In the genomic region with DNA sequence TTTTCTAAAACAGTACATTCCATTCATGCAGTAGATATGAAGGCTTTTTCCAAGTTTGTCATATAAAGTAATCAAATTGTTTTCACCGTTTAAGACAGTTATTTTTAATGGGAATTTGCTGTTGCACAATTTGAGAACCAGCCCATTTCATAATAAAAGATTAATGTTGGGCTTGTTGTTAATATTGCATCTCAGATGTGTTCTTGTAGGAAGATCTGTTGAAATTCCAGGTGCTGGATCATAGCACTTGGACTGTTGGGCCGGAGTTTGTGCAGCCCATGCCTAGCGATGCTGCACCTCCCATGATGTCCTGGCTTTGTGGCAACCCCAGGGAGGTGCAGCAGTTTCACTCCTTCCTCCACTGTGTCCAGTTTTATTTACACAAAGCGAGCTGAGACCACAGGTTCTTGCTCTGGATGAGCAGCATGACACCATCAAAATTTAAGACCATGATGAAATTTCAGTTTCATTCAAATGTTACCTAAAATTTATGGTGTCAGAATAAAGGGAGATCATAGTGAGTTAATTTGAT, we compare ENCODE assay signal across 29 cellular contexts. TPM values are rescaled to one million over a fixed set of nuclear protein-coding genes. Genes with fewer than 3 reads are reported as not detected.
A peak's percentile ranks its signal among the peaks of the same experiment; 100 is the strongest.
DNase-seq lines count a peak whose midpoint lies in the region; ATAC-seq, FAIRE-seq and TF ChIP-seq lines count a peak whose summit lies in the region.
"Had no signal": no experiment of that assay in that cellular context is flagged by ENCODE, and none has a peak within 500 bp of the region (broad histone marks: within the 10 kb centered on the region; RNA-seq: fewer than 3 reads in every experiment).

No MANE protein-coding gene starts in this region.

- H3K27me3 Mint-ChIP-seq in activated CD4-positive, alpha-beta T cell treated with anti-CD3 and anti-CD28 coated beads for 36 hours, result no peaks in the 10 kb centered on the region
- H3K27me3 Mint-ChIP-seq in naive B cell, result no peaks in the 10 kb centered on the region
- H3K27me3 Mint-ChIP-seq in effector memory CD8-positive, alpha-beta T cell, result no peaks in the 10 kb centered on the region
- H3K27me3 Mint-ChIP-seq: stimulated activated memory B cell treated with anti-CD40 and anti-IgM and Interleukin-4, amounts not matched to agents 10 μg/mL and 1 μg/mL and 100 μg/mL, for 72 hours had no signal

- H3K9me1 ChIP-seq in K562 (ENCODE audit: control insufficient read depth, insufficient read depth, low read length), result no peaks in the 10 kb centered on the region

- no peak overlapping the region for H3K9ac ChIP-seq in K562 (ENCODE audit: insufficient read depth in 1 of 2, low read depth in 2 of 2, low read length in 2 of 2)
- H3K9ac ChIP-seq: BLaER1 treated with 17β-estradiol and CSF1 and Interleukin-3, amounts not matched to agents 10 nM and 100 nM had no signal

- no peak overlapping the region for H2AFZ ChIP-seq in K562 (ENCODE audit: low read depth, low read length)

- H3K36me3 ChIP-seq in K562 (ENCODE audit: control insufficient read depth, insufficient read depth, low read length), result peaks cover 90% of the 10 kb centered on the region

- ATAC-seq in activated CD4-positive, alpha-beta T cell treated with anti-CD3 and anti-CD28 coated beads for 36 hours, result no peak
- ATAC-seq in K562 (peak; percentile 12; the same call in 1 of the 3 replicates), naive B cell (ENCODE audit: low read depth in 2 of 2) (no peak), HG03159 (IDR thresholded peaks at IDR 0.05; ENCODE audit: unreplicated experiment) (no peak)
- no peak for ATAC-seq in effector memory CD8-positive, alpha-beta T cell (replicated peaks)
- ATAC-seq: body of pancreas; GM12878; pancreas; stimulated activated memory B cell treated with anti-CD40 and anti-IgM and Interleukin-4, amounts not matched to agents 10 μg/mL and 1 μg/mL and 100 μg/mL, for 72 hours had no signal

- H3K27ac Mint-ChIP-seq in activated CD4-positive, alpha-beta T cell treated with anti-CD3 and anti-CD28 coated beads for 36 hours, result peak overlapping the region; percentile 68
- peak overlapping the region in 4 of 6 donors; percentile 28 to 67 (median 42) for H3K27ac Mint-ChIP-seq in naive B cell
- no peak overlapping the region for H3K27ac Mint-ChIP-seq in effector memory CD8-positive, alpha-beta T cell
- H3K27ac Mint-ChIP-seq: immature natural killer cell; stimulated activated memory B cell treated with anti-CD40 and anti-IgM and Interleukin-4, amounts not matched to agents 10 μg/mL and 1 μg/mL and 100 μg/mL, for 72 hours had no signal

- H3K27ac ChIP-seq in K562 (ENCODE audit: extremely low read depth, low read depth, low read length), result no peak overlapping the region
- H3K27ac ChIP-seq: 22Rv1; adrenal gland; BLaER1 treated with 17β-estradiol and CSF1 and Interleukin-3, amounts not matched to agents 10 nM and 100 nM; suprapubic skin; upper lobe of left lung had no signal

- H3K4me1 ChIP-seq in K562 (replicated peaks in 1 of 2; ENCODE audit: control insufficient read depth in 2 of 2, insufficient read depth in 2 of 2, low read length in 2 of 2), result no peaks in the 10 kb centered on the region
- H3K4me1 ChIP-seq: adrenal gland; BLaER1 treated with 17β-estradiol and CSF1 and Interleukin-3, amounts not matched to agents 10 nM and 100 nM; pancreas; suprapubic skin had no signal

- no peak for TF ChIP-seq CTCF in K562 (IDR thresholded peaks at IDR 0.05 in 2 of 3, conservative IDR thresholded peaks at IDR 0.05 in 1 of 3; ENCODE audit: insufficient read depth in 2 of 3, low read depth in 1 of 3, low read length in 3 of 3)

- no peak for DNase-seq in activated CD4-positive, alpha-beta T cell treated with anti-CD3 and anti-CD28 coated beads for 36 hours
- DNase-seq in activated CD4-positive, alpha-beta T cell treated with anti-CD3 and anti-CD28 coated beads for 48 hours, result no peak
- no peak for DNase-seq in K562 (ENCODE audit: extremely low read depth in 1 of 4, low spot score in 3 of 4)
- DNase-seq in naive B cell, result no peak
- no peak for DNase-seq in effector memory CD8-positive, alpha-beta T cell
- DNase-seq: activated CD4-positive, alpha-beta T cell treated with anti-CD3 and anti-CD28 coated beads for 4 hours; activated gamma-delta T cell treated with Interleukin-2 at 50 U/mL for 16 hours; body of pancreas; DMS153; immature natural killer cell; KBM-7; NCI-H1092; NCI-H1694 treated with DMSO at 0.1 percent for 48 hours; NCI-H82; pancreas; SIG-M5; upper lobe of left lung had no signal

- H3K4me3 Mint-ChIP-seq in activated CD4-positive, alpha-beta T cell treated with anti-CD3 and anti-CD28 coated beads for 36 hours, result no peak overlapping the region
- no peak overlapping the region for H3K4me3 Mint-ChIP-seq in naive B cell
- H3K4me3 Mint-ChIP-seq in effector memory CD8-positive, alpha-beta T cell, result no peak overlapping the region
- H3K4me3 Mint-ChIP-seq: immature natural killer cell; neural crest cell; stimulated activated memory B cell treated with anti-CD40 and anti-IgM and Interleukin-4, amounts not matched to agents 10 μg/mL and 1 μg/mL and 100 μg/mL, for 72 hours had no signal

- peaks cover 26% of the 10 kb centered on the region for H3K36me3 Mint-ChIP-seq in activated CD4-positive, alpha-beta T cell treated with anti-CD3 and anti-CD28 coated beads for 36 hours (ENCODE audit: low read depth)
- H3K36me3 Mint-ChIP-seq in naive B cell, result peaks cover 13 to 25% of the 10 kb centered on the region in 2 donors
- H3K36me3 Mint-ChIP-seq in effector memory CD8-positive, alpha-beta T cell (ENCODE audit: insufficient read depth), result peaks cover 89% of the 10 kb centered on the region

- H3K9me3 Mint-ChIP-seq in activated CD4-positive, alpha-beta T cell treated with anti-CD3 and anti-CD28 coated beads for 36 hours (ENCODE audit: low read depth), result no peaks in the 10 kb centered on the region
- H3K9me3 Mint-ChIP-seq in naive B cell, result no peaks in the 10 kb centered on the region
- H3K9me3 Mint-ChIP-seq in effector memory CD8-positive, alpha-beta T cell, result no peaks in the 10 kb centered on the region
- H3K9me3 Mint-ChIP-seq: immature natural killer cell; neural crest cell; stimulated activated memory B cell treated with anti-CD40 and anti-IgM and Interleukin-4, amounts not matched to agents 10 μg/mL and 1 μg/mL and 100 μg/mL, for 72 hours had no signal

- no peak for TF ChIP-seq EP300 in K562 (IDR thresholded peaks at IDR 0.05; ENCODE audit: low read length)

- intact Hi-C loops in activated CD4-positive, alpha-beta T cell treated with anti-CD3 and anti-CD28 coated beads for 36 hours (cut with DNase I, micrococcal nuclease), result no loop called here
- intact Hi-C loops in K562 (cut with micrococcal nuclease), result no loop called here

- no peaks in the 10 kb centered on the region for H3K4me1 Mint-ChIP-seq in activated CD4-positive, alpha-beta T cell treated with anti-CD3 and anti-CD28 coated beads for 36 hours
- no peaks in the 10 kb centered on the region for H3K4me1 Mint-ChIP-seq in naive B cell
- no peaks in the 10 kb centered on the region for H3K4me1 Mint-ChIP-seq in effector memory CD8-positive, alpha-beta T cell (ENCODE audit: low read depth in 2 of 2)
- H3K4me1 Mint-ChIP-seq: immature natural killer cell; stimulated activated memory B cell treated with anti-CD40 and anti-IgM and Interleukin-4, amounts not matched to agents 10 μg/mL and 1 μg/mL and 100 μg/mL, for 72 hours had no signal

- no peaks in the 10 kb centered on the region for H3K27me3 ChIP-seq in K562 (ENCODE audit: control insufficient read depth in 2 of 2, insufficient read depth in 2 of 2, low read length in 2 of 2)
- H3K27me3 ChIP-seq: adrenal gland; BLaER1 treated with 17β-estradiol and CSF1 and Interleukin-3, amounts not matched to agents 10 nM and 100 nM; body of pancreas; pancreas; suprapubic skin; upper lobe of left lung had no signal

- POLR2A ChIA-PET in activated CD4-positive, alpha-beta T cell treated with anti-CD3 and anti-CD28 coated beads for 36 hours (lab: Charles Lee), result no interaction called here
- POLR2A ChIA-PET in K562 (lab: Yijun Ruan, JAX), result interaction anchor here (0.6 to 1.8 kb wide), 5 partner anchors 10 to 83 kb away, joined by 3 to 5 read pairs (median 4); no protein-coding TSS in a partner anchor

- no peaks in the 10 kb centered on the region for H3K9me3 ChIP-seq in K562 (replicated peaks; ENCODE audit: control insufficient read depth, insufficient read depth, low read depth, low read length)
- H3K9me3 ChIP-seq: adrenal gland; BLaER1 treated with 17β-estradiol and CSF1 and Interleukin-3, amounts not matched to agents 10 nM and 100 nM; body of pancreas; pancreas; suprapubic skin; upper lobe of left lung had no signal

- H3K4me2 ChIP-seq in K562 (ENCODE audit: insufficient read depth, low read length), result no peak overlapping the region
- H3K4me2 ChIP-seq: BLaER1 treated with 17β-estradiol and CSF1 and Interleukin-3, amounts not matched to agents 10 nM and 100 nM had no signal

- H3K4me3 ChIP-seq in K562, result no peak overlapping the region
- H3K4me3 ChIP-seq: adrenal gland; BLaER1 treated with 17β-estradiol and CSF1 and Interleukin-3, amounts not matched to agents 10 nM and 100 nM; body of pancreas; GM12878; pancreas; suprapubic skin; upper lobe of left lung had no signal

- no peak for TF ChIP-seq POLR2A in K562 (conservative IDR thresholded peaks at IDR 0.05)

- in situ Hi-C loops in K562 (cut with MboI), result no loop called here

- TF ChIP-seq RAD21 in K562 (CRISPR knock-in tag; conservative IDR thresholded peaks at IDR 0.05 in 1 of 2, IDR thresholded peaks at IDR 0.05 in 1 of 2), result no peak

- no peak for FAIRE-seq in K562 (lab: Jason Lieb, UNC)
- FAIRE-seq: GM12878, HTR-8/SVneo, pancreas had no signal

- H4K20me1 ChIP-seq in K562 (replicated peaks; ENCODE audit: control insufficient read depth, insufficient read depth, low read length), result 0 out of 2 replicates have a peak, but pooled peaks cover 4% of the 10 kb centered on the region

- CTCF ChIA-PET in activated CD4-positive, alpha-beta T cell treated with anti-CD3 and anti-CD28 coated beads for 36 hours (lab: Charles Lee), result no interaction called here
- CTCF ChIA-PET in K562 (lab: Yijun Ruan, JAX; ENCODE audit: low intra/inter-chr PET ratio), result no interaction called here

- TSS peak; percentile 18 for BruUV-seq in K562 (replicated peaks; lab: Mats Ljungman, UMichigan)

- 77% methylated on average over 4 of the region's 4 CpGs for WGBS in K562 (ENCODE audit: insufficient coverage, low coverage, missing lambda C conversion rate)

- no peaks in the 10 kb centered on the region for H3K79me2 ChIP-seq in K562 (ENCODE audit: control insufficient read depth, insufficient read depth, low read length)

RNA-seq across cellular contexts. Expression of a gene that starts 12.2 kb away (rescaled TPM):
- 10 to 100 TPM; 23.0 to 23.8 TPM for total RNA-seq in activated CD4-positive, alpha-beta T cell treated with anti-CD3 and anti-CD28 coated beads for 36 hours
- total RNA-seq in K562 (2011; cell fraction: chromatin; rRNA removed; ENCODE audit: low replicate concordance), result 170 and 347 TPM in 2 replicates
- total RNA-seq in K562 (2011; cell fraction: nucleolus; rRNA removed), result 220 and 236 TPM in 2 replicates
- 186 and 187 TPM in 2 replicates for total RNA-seq in K562 (2011; cell fraction: nucleoplasm; rRNA removed)
- total RNA-seq in K562 (2014; rRNA removed), result 67.6 and 83.5 TPM in 2 replicates
- 39.7 and 46.8 TPM in 2 replicates for total RNA-seq in K562 (2014; rRNA removed; fragmentation: Illumina TruSeq; extraction: Trizol)
- 65.3 and 67.6 TPM in 2 replicates for total RNA-seq in K562 (2015; rRNA removed; fragmentation: Illumina TruSeq; extraction: Trizol)
- 80.7 and 81.2 TPM in 2 replicates for total RNA-seq in K562 (2021)
- 87.9 and 116 TPM in 2 replicates for polyA plus RNA-seq in K562 (2011; rRNA removed)
- polyA plus RNA-seq in K562 (2011; cell fraction: cytosol; rRNA removed), result 88.5 and 108 TPM in 2 replicates
- polyA plus RNA-seq in K562 (2011; cell fraction: nucleus; rRNA removed), result 454 and 537 TPM in 2 replicates
- polyA plus RNA-seq in K562 (2012), result 72.8 and 104 TPM in 2 replicates
- 71.3 and 81.3 TPM in 2 replicates for polyA plus RNA-seq in K562 (2014; fragmentation: Illumina TruSeq; extraction: Trizol)
- polyA plus RNA-seq in K562 (2014; fragmentation: Nextera tagmentation; extraction: Ambion mirVana), result 10 to 100 TPM in 1 of 2 experiments, 1 to 10 TPM in 1; 8.4 to 14.0 TPM
- 75.3 and 82.3 TPM in 2 replicates for polyA plus RNA-seq in K562 (2014; rRNA removed)
- polyA minus RNA-seq in K562 (2011; rRNA and poly(A)+ RNA removed), result 48.5 and 49.2 TPM in 2 replicates
- 42.4 and 49.5 TPM in 2 replicates for polyA minus RNA-seq in K562 (2011; cell fraction: cytosol; rRNA and poly(A)+ RNA removed)
- polyA minus RNA-seq in K562 (2011; cell fraction: nucleus; rRNA and poly(A)+ RNA removed), result 120 and 149 TPM in 2 replicates
- 10 to 100 TPM; 19.7 to 36.7 (median 27.2) TPM for polyA plus RNA-seq in naive B cell (ENCODE audit: low read depth in 6 of 6)

RNA-seq across cellular contexts. Expression of a gene that starts 12.3 kb away (rescaled TPM):
- total RNA-seq in activated CD4-positive, alpha-beta T cell treated with anti-CD3 and anti-CD28 coated beads for 36 hours, result 1 to 10 TPM; 1.8 to 2.3 TPM
- 7.6 and 12.4 TPM in 2 replicates for total RNA-seq in K562 (2011; cell fraction: chromatin; rRNA removed; ENCODE audit: low replicate concordance)
- 5.8 and 6.7 TPM in 2 replicates for total RNA-seq in K562 (2011; cell fraction: nucleolus; rRNA removed)
- total RNA-seq in K562 (2011; cell fraction: nucleoplasm; rRNA removed), result 5.1 and 8.2 TPM in 2 replicates
- 0.36 and 0.37 TPM in 2 replicates for total RNA-seq in K562 (2014; rRNA removed)
- 0.32 and 0.47 TPM in 2 replicates for total RNA-seq in K562 (2014; rRNA removed; fragmentation: Illumina TruSeq; extraction: Trizol)
- 0.83 and 1.2 TPM in 2 replicates for total RNA-seq in K562 (2015; rRNA removed; fragmentation: Illumina TruSeq; extraction: Trizol)
- total RNA-seq in K562 (2021), result 1.4 and 1.7 TPM in 2 replicates
- 0.84 and 1.1 TPM in 2 replicates for polyA plus RNA-seq in K562 (2011; rRNA removed)
- 0.66 and 1.1 TPM in 2 replicates for polyA plus RNA-seq in K562 (2011; cell fraction: cytosol; rRNA removed)
- 5.1 and 6.7 TPM in 2 replicates for polyA plus RNA-seq in K562 (2011; cell fraction: nucleus; rRNA removed)
- polyA plus RNA-seq in K562 (2012), result 1.3 and 2.7 TPM in 2 replicates
- polyA plus RNA-seq in K562 (2014; fragmentation: Illumina TruSeq; extraction: Trizol), result 0.70 and 0.94 TPM in 2 replicates
- under 1 TPM; 0.22 to 0.35 TPM for polyA plus RNA-seq in K562 (2014; fragmentation: Nextera tagmentation; extraction: Ambion mirVana)
- 0.93 and 1.4 TPM in 2 replicates for polyA plus RNA-seq in K562 (2014; rRNA removed)
- polyA minus RNA-seq in K562 (2011; rRNA and poly(A)+ RNA removed), result 1.3 and 2.1 TPM in 2 replicates
- polyA minus RNA-seq in K562 (2011; cell fraction: cytosol; rRNA and poly(A)+ RNA removed), result 0.67 TPM in 1 of 2 replicates, not detected in the other
- 3.5 and 4.1 TPM in 2 replicates for polyA minus RNA-seq in K562 (2011; cell fraction: nucleus; rRNA and poly(A)+ RNA removed)
- 10 to 100 TPM in 4 of 6 donors, 1 to 10 TPM in 2; 3.8 to 14.8 (median 11.2) TPM for polyA plus RNA-seq in naive B cell (ENCODE audit: low read depth in 6 of 6)

RNA-seq across cellular contexts. Expression of a gene that starts 43.4 kb away (rescaled TPM):
- 10 to 100 TPM; 33.3 to 36.5 TPM for total RNA-seq in activated CD4-positive, alpha-beta T cell treated with anti-CD3 and anti-CD28 coated beads for 36 hours
- 31.6 and 76.0 TPM in 2 replicates for total RNA-seq in K562 (2011; cell fraction: chromatin; rRNA removed; ENCODE audit: low replicate concordance)
- total RNA-seq in K562 (2011; cell fraction: nucleolus; rRNA removed), result 13.0 and 16.8 TPM in 2 replicates
- 28.7 and 37.4 TPM in 2 replicates for total RNA-seq in K562 (2011; cell fraction: nucleoplasm; rRNA removed)
- total RNA-seq in K562 (2014; rRNA removed) (22.1 and 26.6 TPM in 2 replicates), K562 (2014; rRNA removed; fragmentation: Illumina TruSeq; extraction: Trizol) (48.0 and 58.8 TPM in 2 replicates), K562 (2015; rRNA removed; fragmentation: Illumina TruSeq; extraction: Trizol) (34.4 and 38.1 TPM in 2 replicates), K562 (2021) (45.7 and 48.5 TPM in 2 replicates)
- polyA plus RNA-seq in K562 (2011; rRNA removed) (51.8 and 70.6 TPM in 2 replicates), K562 (2014; fragmentation: Illumina TruSeq; extraction: Trizol) (44.1 and 49.9 TPM in 2 replicates), K562 (2014; fragmentation: Nextera tagmentation; extraction: Ambion mirVana) (10 to 100 TPM; 27.0 to 49.2 TPM), K562 (2014; rRNA removed) (31.1 and 31.2 TPM in 2 replicates), naive B cell (ENCODE audit: low read depth in 6 of 6) (10 to 100 TPM; 23.5 to 66.0 (median 54.3) TPM)
- 14.0 and 23.7 TPM in 2 replicates for polyA plus RNA-seq in K562 (2011; cell fraction: cytosol; rRNA removed)
- polyA plus RNA-seq in K562 (2011; cell fraction: nucleus; rRNA removed), result 35.7 and 44.4 TPM in 2 replicates
- polyA plus RNA-seq in K562 (2012), result 34.3 and 41.0 TPM in 2 replicates
- polyA minus RNA-seq in K562 (2011; rRNA and poly(A)+ RNA removed), result 113 and 118 TPM in 2 replicates
- 20.6 and 39.8 TPM in 2 replicates for polyA minus RNA-seq in K562 (2011; cell fraction: cytosol; rRNA and poly(A)+ RNA removed)
- polyA minus RNA-seq in K562 (2011; cell fraction: nucleus; rRNA and poly(A)+ RNA removed), result 30.3 and 38.9 TPM in 2 replicates

RNA-seq across cellular contexts. Expression of a gene that starts 43.5 kb away (rescaled TPM):
- total RNA-seq in activated CD4-positive, alpha-beta T cell treated with anti-CD3 and anti-CD28 coated beads for 36 hours, result under 1 TPM; 0.07 to 0.09 TPM
- 0.07 TPM in 1 of 2 replicates, not detected in the other for total RNA-seq in K562 (2011; cell fraction: chromatin; rRNA removed; ENCODE audit: low replicate concordance)
- total RNA-seq in K562 (2011; cell fraction: nucleolus; rRNA removed), result not detected in 2 replicates
- total RNA-seq in K562 (2011; cell fraction: nucleoplasm; rRNA removed), result not detected in 2 replicates
- 0.05 TPM in 1 of 2 replicates, not detected in the other for total RNA-seq in K562 (2014; rRNA removed)
- total RNA-seq in K562 (2014; rRNA removed; fragmentation: Illumina TruSeq; extraction: Trizol), result 0.03 TPM in 1 of 2 replicates, not detected in the other
- total RNA-seq in K562 (2015; rRNA removed; fragmentation: Illumina TruSeq; extraction: Trizol), result 0.04 TPM in 2 replicates
- total RNA-seq in K562 (2021), result not detected in 2 replicates
- 0.01 TPM in 1 of 2 replicates, not detected in the other for polyA plus RNA-seq in K562 (2011; rRNA removed)
- 0.01 TPM in 2 replicates for polyA plus RNA-seq in K562 (2011; cell fraction: cytosol; rRNA removed)
- 0.03 and 0.06 TPM in 2 replicates for polyA plus RNA-seq in K562 (2011; cell fraction: nucleus; rRNA removed)
- 0.01 and 0.04 TPM in 2 replicates for polyA plus RNA-seq in K562 (2012)
- polyA plus RNA-seq in K562 (2014; fragmentation: Illumina TruSeq; extraction: Trizol), result not detected in 2 replicates
- polyA plus RNA-seq in K562 (2014; fragmentation: Nextera tagmentation; extraction: Ambion mirVana), result not detected
- polyA plus RNA-seq in K562 (2014; rRNA removed), result not detected in 2 replicates
- polyA minus RNA-seq in K562 (2011; rRNA and poly(A)+ RNA removed), result not detected in 2 replicates
- not detected in 2 replicates for polyA minus RNA-seq in K562 (2011; cell fraction: cytosol; rRNA and poly(A)+ RNA removed)
- not detected in 2 replicates for polyA minus RNA-seq in K562 (2011; cell fraction: nucleus; rRNA and poly(A)+ RNA removed)
- polyA plus RNA-seq in naive B cell (ENCODE audit: low read depth in 6 of 6), result under 1 TPM in 1 of 6 donors, not detected in 5; 0.06 TPM
- total RNA-seq: H4, M059J, NCI-H460 had no signal
- polyA plus RNA-seq: immature natural killer cell had no signal

RNA-seq across cellular contexts. Expression of a gene that starts 58.2 kb away (rescaled TPM):
- total RNA-seq in activated CD4-positive, alpha-beta T cell treated with anti-CD3 and anti-CD28 coated beads for 36 hours, result 10 to 100 TPM; 68.3 to 78.5 TPM
- total RNA-seq in K562 (2011; cell fraction: chromatin; rRNA removed; ENCODE audit: low replicate concordance), result 18.4 and 48.8 TPM in 2 replicates
- total RNA-seq in K562 (2011; cell fraction: nucleolus; rRNA removed), result 34.9 and 41.4 TPM in 2 replicates
- 17.7 and 23.9 TPM in 2 replicates for total RNA-seq in K562 (2011; cell fraction: nucleoplasm; rRNA removed)
- total RNA-seq in K562 (2014; rRNA removed), result 16.8 and 23.2 TPM in 2 replicates
- 5.6 and 7.9 TPM in 2 replicates for total RNA-seq in K562 (2014; rRNA removed; fragmentation: Illumina TruSeq; extraction: Trizol)
- total RNA-seq in K562 (2015; rRNA removed; fragmentation: Illumina TruSeq; extraction: Trizol), result 9.2 and 9.8 TPM in 2 replicates
- 18.1 and 18.9 TPM in 2 replicates for total RNA-seq in K562 (2021)
- 14.2 and 14.5 TPM in 2 replicates for polyA plus RNA-seq in K562 (2011; rRNA removed)
- polyA plus RNA-seq in K562 (2011; cell fraction: cytosol; rRNA removed), result 16.4 and 30.7 TPM in 2 replicates
- 25.6 and 46.6 TPM in 2 replicates for polyA plus RNA-seq in K562 (2011; cell fraction: nucleus; rRNA removed)
- polyA plus RNA-seq in K562 (2012), result 16.6 and 24.6 TPM in 2 replicates
- polyA plus RNA-seq in K562 (2014; fragmentation: Illumina TruSeq; extraction: Trizol), result 12.7 and 13.3 TPM in 2 replicates
- polyA plus RNA-seq in K562 (2014; fragmentation: Nextera tagmentation; extraction: Ambion mirVana), result under 1 TPM; 0.72 to 0.89 TPM
- 10.9 and 11.4 TPM in 2 replicates for polyA plus RNA-seq in K562 (2014; rRNA removed)
- 14.7 and 23.4 TPM in 2 replicates for polyA minus RNA-seq in K562 (2011; rRNA and poly(A)+ RNA removed)
- polyA minus RNA-seq in K562 (2011; cell fraction: cytosol; rRNA and poly(A)+ RNA removed), result 13.8 and 19.9 TPM in 2 replicates
- polyA minus RNA-seq in K562 (2011; cell fraction: nucleus; rRNA and poly(A)+ RNA removed), result 21.9 and 22.3 TPM in 2 replicates
- 10 to 100 TPM; 47.3 to 99.7 (median 64.4) TPM for polyA plus RNA-seq in naive B cell (ENCODE audit: low read depth in 6 of 6)

Comparison
In these comparisons a context has a peak if more than half of its experiments do, and no peak if none do; other contexts are left out.
1. H3K27ac Mint-ChIP-seq: peak in activated CD4-positive, alpha-beta T cell treated with anti-CD3 and anti-CD28 coated beads for 36 hours (single experiment) and naive B cell (4 of 6); none in effector memory CD8-positive, alpha-beta T cell (0 of 2).